In genomic region chr2:127647242-127648190, GRCh38 we compare ENCODE assay signal across 10 cellular contexts. TPM values are rescaled to one million over a fixed set of nuclear protein-coding genes. Genes with fewer than 3 reads are reported as not detected.
DNase-seq lines count a peak whose midpoint lies in the region; ATAC-seq and TF ChIP-seq lines count a peak whose summit lies in the region.
"Had no signal": no experiment of that assay in that cellular context is flagged by ENCODE, and none has a peak within 500 bp of the region (broad histone marks: within the 10 kb centered on the region; RNA-seq: fewer than 3 reads in every experiment).

No MANE protein-coding gene starts in this region.

- no peak overlapping the region for H2BK12ac ChIP-seq in H9 (ENCODE audit: insufficient read length, low read depth, low read length)

- H2AK5ac ChIP-seq in H9 (ENCODE audit: insufficient read length, low read length): no peak overlapping the region

- H3K4me3 Mint-ChIP-seq in activated naive CD4-positive, alpha-beta T cell treated with anti-CD3 and anti-CD28 coated beads, Interleukin-2, amount 50 U/mL, for 24 hours: no peak overlapping the region
- H3K4me3 Mint-ChIP-seq in activated naive CD4-positive, alpha-beta T cell treated with anti-CD3 and anti-CD28 coated beads for 36 hours: no peak overlapping the region
- H3K4me3 Mint-ChIP-seq in H9: peak overlapping the region in 1 of 2 experiments; percentile 2; a peak in 1 of 5 replicates

- CTCF ChIA-PET in activated naive CD4-positive, alpha-beta T cell treated with anti-CD3 and anti-CD28 coated beads for 36 hours (lab: Charles Lee): interaction anchor here (11.0 kb wide), 1 partner anchor 54 kb away, joined by 145 read pairs; no protein-coding TSS in a partner anchor

- peaks cover 38% of the 10 kb centered on the region for H3K4me1 Mint-ChIP-seq in activated naive CD4-positive, alpha-beta T cell treated with anti-CD3 and anti-CD28 coated beads, Interleukin-2, amount 50 U/mL, for 24 hours
- peaks cover 17% of the 10 kb centered on the region for H3K4me1 Mint-ChIP-seq in activated naive CD4-positive, alpha-beta T cell treated with anti-CD3 and anti-CD28 coated beads for 36 hours (ENCODE audit: low read depth)
- peaks cover 7 to 17% of the 10 kb centered on the region in 2 experiments for H3K4me1 Mint-ChIP-seq in H9

- DNase-seq in activated naive CD4-positive, alpha-beta T cell treated with anti-CD3 and anti-CD28 coated beads for 36 hours: no peak
- DNase-seq in aorta (peak; percentile 89 to 93), H9 (no peak), sciatic nerve (ENCODE audit: low spot score) (no peak)
- DNase-seq: 8988T, hypothalamus had no signal

- H3K4me1 ChIP-seq in muscle layer of colon (ENCODE audit: insufficient read depth, low read length) (peaks cover 90% of the 10 kb centered on the region), aorta (ENCODE audit: control insufficient read depth in 1 of 2, insufficient read depth in 2 of 2, low read length in 2 of 2) (no peaks in the 10 kb centered on the region), H9 (ENCODE audit: insufficient read depth, low read length) (no peaks in the 10 kb centered on the region)

- no peak overlapping the region for H4K91ac ChIP-seq in H9 (ENCODE audit: insufficient read length, low read depth, low read length)

- H3K18ac ChIP-seq in H9 (ENCODE audit: insufficient read length, low read depth, low read length): no peak overlapping the region

- H2BK15ac ChIP-seq in H9 (ENCODE audit: low read depth, low read length): no peak overlapping the region

- H3K9ac ChIP-seq in muscle layer of colon (ENCODE audit: low read length) (peak overlapping the region; percentile 45), H9 (ENCODE audit: extremely low read depth, insufficient read length, low read length) (no peak overlapping the region)

- H3K4me2 ChIP-seq in H9 (ENCODE audit: insufficient read depth, insufficient read length, low read length): no peak overlapping the region

- peak; percentile 4 for ATAC-seq in esophagus mucosa
- peak; percentile 38 for ATAC-seq in aorta (ENCODE audit: low FRiP score)
- ATAC-seq in GM19395 (IDR thresholded peaks at IDR 0.05; ENCODE audit: unreplicated experiment): no peak
- no peak for ATAC-seq in sciatic nerve

- H2AFZ ChIP-seq in H9 (ENCODE audit: low read length): no peak overlapping the region

- intact Hi-C loops in activated naive CD4-positive, alpha-beta T cell treated with anti-CD3 and anti-CD28 coated beads for 36 hours (cut with micrococcal nuclease): loop anchor here (2.0 to 10.0 kb wide), 2 partner anchors 163 to 323 kb away; partner anchors contain the start of gene WDR33
- intact Hi-C loops in aorta (cut with DNase I) (loop anchor here in 1 of 2 donors (5.0 kb wide), 1 partner anchor 45 kb away; no protein-coding TSS in a partner anchor), sciatic nerve (cut with DNase I) (no loop called here)

- no peak overlapping the region; the same call in 1 of the 2 replicates for H3K14ac ChIP-seq in H9 (ENCODE audit: insufficient read depth, low read length)

- H3K36me3 Mint-ChIP-seq in activated naive CD4-positive, alpha-beta T cell treated with anti-CD3 and anti-CD28 coated beads, Interleukin-2, amount 50 U/mL, for 24 hours: no peaks in the 10 kb centered on the region
- no peaks in the 10 kb centered on the region for H3K36me3 Mint-ChIP-seq in activated naive CD4-positive, alpha-beta T cell treated with anti-CD3 and anti-CD28 coated beads for 36 hours (ENCODE audit: low read depth)
- H3K36me3 Mint-ChIP-seq in H9 (ENCODE audit: insufficient read depth in 1 of 3, low read depth in 3 of 3): no peaks in the 10 kb centered on the region

- no peaks in the 10 kb centered on the region for H3K79me1 ChIP-seq in H9 (ENCODE audit: insufficient read depth, low read depth, low read length, poor library complexity, severe bottlenecking)

- peak overlapping the region; percentile 89 for H3K27ac ChIP-seq in muscle layer of colon (ENCODE audit: low read depth, low read length)
- peak overlapping the region in 1 of 2 donors; percentile 43 for H3K27ac ChIP-seq in aorta (ENCODE audit: low read depth in 1 of 2, low read length in 2 of 2)
- H3K27ac ChIP-seq in H9 (ENCODE audit: insufficient read length, low read depth, low read length): no peak overlapping the region

- no peak overlapping the region for H3K56ac ChIP-seq in H9 (ENCODE audit: insufficient read length, low read depth, low read length)

- no peaks in the 10 kb centered on the region for H3K79me2 ChIP-seq in H9 (ENCODE audit: insufficient read depth, low read length)

- peak overlapping the region; percentile 59 for H3K27ac Mint-ChIP-seq in activated naive CD4-positive, alpha-beta T cell treated with anti-CD3 and anti-CD28 coated beads, Interleukin-2, amount 50 U/mL, for 24 hours
- H3K27ac Mint-ChIP-seq in activated naive CD4-positive, alpha-beta T cell treated with anti-CD3 and anti-CD28 coated beads for 36 hours: no peak overlapping the region
- no peak overlapping the region for H3K27ac Mint-ChIP-seq in H9

- H2BK20ac ChIP-seq in H9 (ENCODE audit: low read depth, low read length, poor library complexity, severe bottlenecking): no peak overlapping the region

- H3K4ac ChIP-seq in H9 (ENCODE audit: low read depth, low read length): no peak overlapping the region

- no peak for TF ChIP-seq CTCF in H9 (conservative IDR thresholded peaks at IDR 0.05)

- 46 to 50% methylated on average over 16 of the region's 16 CpGs for WGBS in aorta, 2 donors
- WGBS in H9 (ENCODE audit: extremely low coverage, insufficient read length, low lambda C conversion rate): no CpG with 5 or more reads among the region's 16 CpGs

- no peak overlapping the region for H3T11ph ChIP-seq in H9 (ENCODE audit: low read length)

- H3K4me3 ChIP-seq in muscle layer of colon (ENCODE audit: low read depth in 1 of 2, low read length in 2 of 2) (no peak overlapping the region), aorta (ENCODE audit: low read length in 2 of 2) (no peak overlapping the region)

- H3K23ac ChIP-seq in H9 (ENCODE audit: insufficient read length, low read depth, low read length): no peak overlapping the region

- H4K20me1 ChIP-seq in H9 (ENCODE audit: control insufficient read depth, insufficient read depth, insufficient read length): no peaks in the 10 kb centered on the region

- H3K36me3 ChIP-seq in muscle layer of colon (ENCODE audit: insufficient read depth, low read length) (peaks cover 15% of the 10 kb centered on the region), aorta (ENCODE audit: control insufficient read depth in 1 of 2, insufficient read depth in 2 of 2, low read length in 1 of 2) (peaks cover 0 to 3% of the 10 kb centered on the region in 2 donors)

- H4K5ac ChIP-seq in H9 (ENCODE audit: insufficient read length, low read depth, low read length): no peak overlapping the region

- H3K9me3 Mint-ChIP-seq in activated naive CD4-positive, alpha-beta T cell treated with anti-CD3 and anti-CD28 coated beads, Interleukin-2, amount 50 U/mL, for 24 hours: no peaks in the 10 kb centered on the region
- no peaks in the 10 kb centered on the region for H3K9me3 Mint-ChIP-seq in activated naive CD4-positive, alpha-beta T cell treated with anti-CD3 and anti-CD28 coated beads for 36 hours
- no peaks in the 10 kb centered on the region for H3K9me3 Mint-ChIP-seq in H9

- H2BK120ac ChIP-seq in H9 (ENCODE audit: low read depth, low read length, poor library complexity, severe bottlenecking): no peak overlapping the region

- no peak overlapping the region for H2BK5ac ChIP-seq in H9 (ENCODE audit: insufficient read length, low read length)

- no peaks in the 10 kb centered on the region for H3K27me3 Mint-ChIP-seq in activated naive CD4-positive, alpha-beta T cell treated with anti-CD3 and anti-CD28 coated beads, Interleukin-2, amount 50 U/mL, for 24 hours
- no peaks in the 10 kb centered on the region for H3K27me3 Mint-ChIP-seq in activated naive CD4-positive, alpha-beta T cell treated with anti-CD3 and anti-CD28 coated beads for 36 hours (ENCODE audit: low read depth)
- H3K27me3 Mint-ChIP-seq in H9 (ENCODE audit: low read depth): peaks cover 4% of the 10 kb centered on the region

- H3K27me3 ChIP-seq in muscle layer of colon (ENCODE audit: control insufficient read depth in 1 of 2, insufficient read depth in 2 of 2, low read length in 2 of 2) (no peaks in the 10 kb centered on the region), aorta (ENCODE audit: control insufficient read depth in 1 of 2, insufficient read depth in 2 of 2, low read length in 1 of 2) (no peaks in the 10 kb centered on the region), H9 (ENCODE audit: insufficient read depth, low read length) (no peaks in the 10 kb centered on the region)

- peaks cover 4% of the 10 kb centered on the region for H3K23me2 ChIP-seq in H9 (ENCODE audit: insufficient read length, low read depth, low read length, poor library complexity, severe bottlenecking)

- no peak overlapping the region for H4K8ac ChIP-seq in H9 (replicated peaks; ENCODE audit: insufficient read length, low read depth, low read length)

- no peaks in the 10 kb centered on the region for H3K9me3 ChIP-seq in muscle layer of colon (ENCODE audit: low read length)
- H3K9me3 ChIP-seq in aorta (ENCODE audit: control insufficient read depth, low read length): no peaks in the 10 kb centered on the region
- no peaks in the 10 kb centered on the region for H3K9me3 ChIP-seq in H9 (ENCODE audit: control insufficient read depth, low read depth, low read length)

RNA-seq across cellular contexts. Expression of gene GPR17, which starts 1.6 kb away (rescaled TPM):
- not detected for total RNA-seq in activated naive CD4-positive, alpha-beta T cell treated with anti-CD3 and anti-CD28 coated beads for 36 hours
- total RNA-seq in esophagus mucosa (not detected), aorta (under 1 TPM in 1 of 2 donors, not detected in 1; 0.16 TPM), H9 (2021) (0.35 TPM in 1 of 2 replicates, not detected in the other), sciatic nerve (4.6 TPM)
- 1 to 10 TPM in 1 of 2 donors, under 1 TPM in 1; 0.63 to 3.7 TPM for polyA plus RNA-seq in aorta

RNA-seq across cellular contexts. Expression of gene LIMS2, which starts 27.8 kb away (rescaled TPM):
- total RNA-seq in activated naive CD4-positive, alpha-beta T cell treated with anti-CD3 and anti-CD28 coated beads for 36 hours: 10 to 100 TPM; 14.6 to 15.5 TPM
- total RNA-seq in esophagus mucosa (6.0 TPM), aorta (100 to 1,000 TPM; 189 to 248 TPM), H9 (2021) (5.7 and 5.9 TPM in 2 replicates), sciatic nerve (194 TPM)
- 1,000 to 10,000 TPM in 1 of 2 donors, 100 to 1,000 TPM in 1; 188 to 2,193 TPM for polyA plus RNA-seq in aorta

RNA-seq across cellular contexts. Expression of gene SFT2D3, which starts 53.8 kb away (rescaled TPM):
- 1 to 10 TPM; 3.1 to 3.3 TPM for total RNA-seq in activated naive CD4-positive, alpha-beta T cell treated with anti-CD3 and anti-CD28 coated beads for 36 hours
- total RNA-seq in esophagus mucosa (3.6 TPM), aorta (1 to 10 TPM; 3.8 to 4.9 TPM), H9 (2021) (4.7 and 5.0 TPM in 2 replicates), sciatic nerve (4.5 TPM)
- polyA plus RNA-seq in aorta: 1 to 10 TPM; 3.3 to 4.2 TPM

Comparison
In these comparisons a context has a peak if more than half of its experiments do, and no peak if none do; other contexts are left out.
1. DNase-seq: peak in aorta (2 of 2); none in activated naive CD4-positive, alpha-beta T cell treated with anti-CD3 and anti-CD28 coated beads for 36 hours (single experiment), H9 (single experiment) and sciatic nerve (single experiment).
2. ATAC-seq: peak in esophagus mucosa (single experiment) and aorta (single experiment); none in GM19395 (single experiment) and sciatic nerve (single experiment).
3. RNA of gene LIMS2, which starts 27.8 kb away (total RNA-seq): 189 to 248 TPM in aorta and 194 TPM in sciatic nerve (single experiment); 14.6 to 15.5 TPM in activated naive CD4-positive, alpha-beta T cell treated with anti-CD3 and anti-CD28 coated beads for 36 hours, 6.0 TPM in esophagus mucosa (single experiment) and 5.7 to 5.9 TPM in H9; every median in the first group is over 10 times any median in the second.